22 cellular contexts compared by ENCODE assay signal in the genomic region with DNA sequence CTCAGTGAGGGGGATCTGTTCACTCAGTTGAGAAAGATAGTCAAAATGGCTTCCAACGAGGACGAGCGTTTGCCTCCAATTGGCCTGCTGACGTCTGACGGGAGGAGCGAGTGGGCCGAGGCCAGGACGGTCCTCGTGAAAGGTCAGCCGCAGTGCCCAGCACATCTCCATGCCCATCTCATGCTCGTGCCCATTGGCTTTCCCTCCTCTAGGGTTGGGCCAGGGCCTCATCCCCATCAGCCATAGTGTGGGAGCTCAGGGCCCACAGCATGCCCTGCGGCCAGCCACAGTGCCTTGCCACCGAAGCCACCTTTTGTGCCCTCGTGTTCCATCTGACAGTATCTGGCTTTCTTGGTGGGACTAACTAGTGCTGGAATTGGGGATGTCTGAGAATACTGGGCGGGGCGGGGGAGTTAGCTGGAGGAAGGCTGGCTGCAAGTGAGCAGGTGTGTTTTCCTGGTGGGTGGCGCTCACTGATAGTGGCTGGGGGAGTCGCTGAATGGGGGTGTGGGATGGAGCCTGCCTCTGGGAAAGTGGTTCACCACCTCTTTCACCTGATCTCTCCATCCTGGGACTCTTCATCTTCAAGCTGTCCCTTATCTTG. TPM values are rescaled to one million over a fixed set of nuclear protein-coding genes. Genes with fewer than 3 reads are reported as not detected.
"Had no signal": no experiment of that assay in that cellular context is flagged by ENCODE, and none has a peak within 500 bp of the region (broad histone marks: within the 10 kb centered on the region; RNA-seq: fewer than 3 reads in every experiment).

No MANE protein-coding gene starts in this region.

- DNase-seq: activated B cell treated with CpG ODN at 0.5 μM for 24 hours; activated CD4-positive, alpha-beta T cell treated with anti-CD3 and anti-CD28 coated beads, Interleukin-2, amount 10 ng/mL, durations not matched to agents 24 days and 14 days; activated CD8-positive, alpha-beta memory T cell treated with anti-CD3 and anti-CD28 coated beads for 24 hours; activated CD8-positive, alpha-beta memory T cell treated with anti-CD3 and anti-CD28 coated beads, Interleukin-2, amount 50 U/mL, for 48 hours; activated gamma-delta T cell; activated T-cell treated with anti-CD3 and anti-CD28 coated beads, Interleukin-2, amount 50 U/mL, for 48 hours; effector memory CD8-positive, alpha-beta T cell; esophagus squamous epithelium; heart right ventricle; nucleus accumbens; SK-N-SH; stimulated activated CD4-positive, alpha-beta T cell treated with anti-CD3 and anti-CD28 coated beads, Interleukin-15, amount 100 ng/mL, for 24 hours; stimulated activated CD4-positive, alpha-beta T cell treated with anti-CD3 and anti-CD28 coated beads, Interleukin-2, amount 100 ng/mL, for 48 hours; stimulated activated naive CD8-positive, alpha-beta T cell treated with anti-CD3 and anti-CD28 coated beads, Interleukin-15, amount 100 ng/mL, for 72 hours; T-cell had no signal

- H3K4me1 Mint-ChIP-seq: activated B cell treated with CpG ODN at 0.5 μM for 24 hours; activated CD4-positive, alpha-beta T cell treated with anti-CD3 and anti-CD28 coated beads, Interleukin-2, amount 10 ng/mL, durations not matched to agents 24 days and 14 days; activated naive CD4-positive, alpha-beta T cell treated with anti-CD3 and anti-CD28 coated beads, Interleukin-2, amount 50 U/mL, for 24 hours; nephron; stimulated activated naive CD8-positive, alpha-beta T cell treated with anti-CD3 and anti-CD28 coated beads, Interleukin-15, amount 100 ng/mL, for 72 hours; T-cell had no signal

- H3K27ac Mint-ChIP-seq: activated B cell treated with CpG ODN at 0.5 μM for 24 hours; activated CD4-positive, alpha-beta T cell treated with anti-CD3 and anti-CD28 coated beads, Interleukin-2, amount 10 ng/mL, durations not matched to agents 24 days and 14 days; activated naive CD4-positive, alpha-beta T cell treated with anti-CD3 and anti-CD28 coated beads, Interleukin-2, amount 50 U/mL, for 24 hours; effector memory CD8-positive, alpha-beta T cell; nephron; progenitor cell of endocrine pancreas; stimulated activated naive CD8-positive, alpha-beta T cell treated with anti-CD3 and anti-CD28 coated beads, Interleukin-15, amount 100 ng/mL, for 72 hours; T-cell had no signal

- H3K9me3 Mint-ChIP-seq: activated B cell treated with CpG ODN at 0.5 μM for 24 hours; activated CD4-positive, alpha-beta T cell treated with anti-CD3 and anti-CD28 coated beads, Interleukin-2, amount 10 ng/mL, durations not matched to agents 24 days and 14 days; activated naive CD4-positive, alpha-beta T cell treated with anti-CD3 and anti-CD28 coated beads, Interleukin-2, amount 50 U/mL, for 24 hours; effector memory CD8-positive, alpha-beta T cell; nephron; stimulated activated naive CD8-positive, alpha-beta T cell treated with anti-CD3 and anti-CD28 coated beads, Interleukin-15, amount 100 ng/mL, for 72 hours; T-cell had no signal

- H3K4me1 ChIP-seq: esophagus squamous epithelium, heart right ventricle had no signal

- H3K27me3 Mint-ChIP-seq: activated B cell treated with CpG ODN at 0.5 μM for 24 hours; activated CD4-positive, alpha-beta T cell treated with anti-CD3 and anti-CD28 coated beads, Interleukin-2, amount 10 ng/mL, durations not matched to agents 24 days and 14 days; activated naive CD4-positive, alpha-beta T cell treated with anti-CD3 and anti-CD28 coated beads, Interleukin-2, amount 50 U/mL, for 24 hours had no signal

- H3K36me3 Mint-ChIP-seq: activated naive CD4-positive, alpha-beta T cell treated with anti-CD3 and anti-CD28 coated beads, Interleukin-2, amount 50 U/mL, for 24 hours; T-cell had no signal

- H3K9me3 ChIP-seq: esophagus squamous epithelium, heart right ventricle, SK-N-SH had no signal

- H3K27ac ChIP-seq: esophagus squamous epithelium, heart right ventricle, skin epidermis had no signal

- H3K4me3 ChIP-seq: esophagus squamous epithelium, heart right ventricle, skin epidermis had no signal

- H3K9ac ChIP-seq: SK-N-SH had no signal

- H3K4me3 Mint-ChIP-seq: activated B cell treated with CpG ODN at 0.5 μM for 24 hours; activated CD4-positive, alpha-beta T cell treated with anti-CD3 and anti-CD28 coated beads, Interleukin-2, amount 10 ng/mL, durations not matched to agents 24 days and 14 days; activated naive CD4-positive, alpha-beta T cell treated with anti-CD3 and anti-CD28 coated beads, Interleukin-2, amount 50 U/mL, for 24 hours; effector memory CD8-positive, alpha-beta T cell; nephron; stimulated activated naive CD8-positive, alpha-beta T cell treated with anti-CD3 and anti-CD28 coated beads, Interleukin-15, amount 100 ng/mL, for 72 hours; T-cell had no signal

- ATAC-seq: effector memory CD8-positive, alpha-beta T cell; heart right ventricle; stimulated activated naive CD8-positive, alpha-beta T cell treated with anti-CD3 and anti-CD28 coated beads, Interleukin-15, amount 100 ng/mL, for 72 hours; T-cell had no signal

- H3K36me3 ChIP-seq: esophagus squamous epithelium, heart right ventricle had no signal

RNA-seq across cellular contexts. Expression of gene CHAT, which starts 13.9 kb away (rescaled TPM):
- total RNA-seq: activated B cell treated with CpG ODN at 0.5 μM for 24 hours; activated CD4-positive, alpha-beta T cell treated with anti-CD3 and anti-CD28 coated beads, Interleukin-2, amount 10 ng/mL, durations not matched to agents 24 days and 14 days; dermis microvascular lymphatic vessel endothelial cell; esophagus squamous epithelium; heart right ventricle; lower leg skin; progenitor cell of endocrine pancreas; T-cell; temporal lobe had no signal
- polyA plus RNA-seq: heart right ventricle, SK-N-SH had no signal

RNA-seq across cellular contexts. Expression of gene SLC18A3, which starts 17.6 kb away (rescaled TPM):
- total RNA-seq: activated B cell treated with CpG ODN at 0.5 μM for 24 hours; activated CD4-positive, alpha-beta T cell treated with anti-CD3 and anti-CD28 coated beads, Interleukin-2, amount 10 ng/mL, durations not matched to agents 24 days and 14 days; dermis microvascular lymphatic vessel endothelial cell; esophagus squamous epithelium; heart right ventricle; lower leg skin; progenitor cell of endocrine pancreas; T-cell; temporal lobe had no signal
- polyA plus RNA-seq: heart right ventricle had no signal

RNA-seq across cellular contexts. Expression of gene C10orf53, which starts 51.7 kb away (rescaled TPM):
- total RNA-seq: activated B cell treated with CpG ODN at 0.5 μM for 24 hours; activated CD4-positive, alpha-beta T cell treated with anti-CD3 and anti-CD28 coated beads, Interleukin-2, amount 10 ng/mL, durations not matched to agents 24 days and 14 days; dermis microvascular lymphatic vessel endothelial cell; esophagus squamous epithelium; heart right ventricle; lower leg skin; progenitor cell of endocrine pancreas; T-cell; temporal lobe had no signal
- polyA plus RNA-seq: heart right ventricle, SK-N-SH had no signal
